In the genomic region with DNA sequence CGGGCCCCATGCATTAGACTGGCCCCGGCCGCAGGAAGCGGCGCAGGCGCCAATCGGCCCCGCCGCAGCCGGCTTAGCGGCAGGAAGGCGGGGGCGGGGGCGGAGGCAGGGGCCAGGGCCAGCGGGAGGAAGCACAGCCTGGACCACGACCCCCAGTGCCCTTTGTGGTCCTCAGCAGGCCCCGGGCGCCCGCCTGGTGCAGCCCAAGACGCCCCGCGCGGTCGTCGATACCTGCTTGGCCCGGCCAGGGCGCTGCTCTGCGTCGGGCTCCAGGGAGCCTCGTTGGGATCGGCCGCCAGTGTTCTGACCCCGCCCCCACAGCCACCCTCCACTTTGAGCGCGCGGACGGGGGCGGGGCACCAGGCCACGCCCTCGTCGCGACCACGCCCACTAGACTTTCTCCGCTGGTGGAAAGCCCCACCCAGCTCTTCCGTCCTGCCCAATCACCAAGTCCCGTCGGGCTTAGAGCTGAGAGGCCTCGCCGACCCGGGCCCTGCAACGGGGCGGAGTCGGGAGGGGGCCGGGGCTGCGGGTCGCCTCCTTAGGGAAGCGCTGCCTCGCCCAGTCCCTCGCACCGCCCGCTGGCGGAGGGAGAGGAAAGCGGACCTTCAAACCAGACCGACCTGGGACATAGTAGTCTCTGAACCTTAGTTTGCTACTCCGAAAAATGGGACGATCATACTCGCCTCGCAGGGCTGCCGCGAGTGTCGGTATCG, we compare ENCODE assay signal across 8 cellular contexts. TPM values are rescaled to one million over a fixed set of nuclear protein-coding genes. Genes with fewer than 3 reads are reported as not detected.
DNase-seq lines count a peak whose midpoint lies in the region; ATAC-seq and TF ChIP-seq lines count a peak whose summit lies in the region.

TSS of gene PDLIM7 (minus strand) at position 308 of the 716 bp plus-strand sequence. CDS start 1,092 bp downstream, outside the sequence.

- H3K27me3 Mint-ChIP-seq in IgD-negative memory B cell, result peaks cover 3% of the 10 kb centered on the region

- DNase-seq in DMS 273 treated with DMSO at 0.1 percent for 48 hours (lab: John Stamatoyannopoulos, UW) (peak; percentile 85), OCI-M1 (lab: John Stamatoyannopoulos, UW) (peak; percentile 99), activated T-cell treated with anti-CD3 and anti-CD28 coated beads for 24 hours (ENCODE audit: low read depth) (peak; percentile 90), epithelial cell of esophagus (ENCODE audit: low read depth) (peak; percentile 97), mucosa of gallbladder (ENCODE audit: low spot score) (peak; percentile 96)
- DNase-seq in stimulated activated CD8-positive, alpha-beta memory T cell treated with anti-CD3 and anti-CD28 coated beads, Interleukin-4, amount 100 ng/mL, for 4 hours (ENCODE audit: low read depth in 2 of 2, low spot score in 1 of 2), result peak; percentile 74 to 85

- H3K9me3 Mint-ChIP-seq in IgD-negative memory B cell, result no peaks in the 10 kb centered on the region

- H3K4me3 ChIP-seq in epithelial cell of esophagus (ENCODE audit: low read length), result peak within 1 kb of the TSS; percentile 75

- peak; percentile 71 for ATAC-seq in GM21528 (IDR thresholded peaks at IDR 0.05; ENCODE audit: low FRiP score, unreplicated experiment)

- TF ChIP-seq CTCF in epithelial cell of esophagus (IDR thresholded peaks at IDR 0.05; ENCODE audit: insufficient read depth, low read depth, low read length, missing control alignments), result no peak

- peaks cover 6% of the 10 kb centered on the region for H3K36me3 Mint-ChIP-seq in IgD-negative memory B cell

- peaks cover 15 to 48% (median 39%) of the 10 kb centered on the region in 3 donors for H3K4me1 Mint-ChIP-seq in IgD-negative memory B cell

- peak within 1 kb of the TSS; percentile 14 to 81 (median 54) for H3K27ac Mint-ChIP-seq in IgD-negative memory B cell

- H3K4me3 Mint-ChIP-seq in IgD-negative memory B cell, result peak within 1 kb of the TSS; percentile 83 to 95 (median 90)

RNA-seq across cellular contexts. Expression of gene PDLIM7, which starts in this region (rescaled TPM):
- 16.3 TPM for polyA plus RNA-seq in IgD-negative memory B cell
- 227 TPM for total RNA-seq in mucosa of gallbladder

Comparison
In these comparisons a context has a peak if more than half of its experiments do, and no peak if none do; other contexts are left out.
1. Peak in every context shown above with its lines: DNase-seq, ATAC-seq and H3K4me3 ChIP-seq.